ENCODE assay signal across 17 cellular contexts in the genomic region with DNA sequence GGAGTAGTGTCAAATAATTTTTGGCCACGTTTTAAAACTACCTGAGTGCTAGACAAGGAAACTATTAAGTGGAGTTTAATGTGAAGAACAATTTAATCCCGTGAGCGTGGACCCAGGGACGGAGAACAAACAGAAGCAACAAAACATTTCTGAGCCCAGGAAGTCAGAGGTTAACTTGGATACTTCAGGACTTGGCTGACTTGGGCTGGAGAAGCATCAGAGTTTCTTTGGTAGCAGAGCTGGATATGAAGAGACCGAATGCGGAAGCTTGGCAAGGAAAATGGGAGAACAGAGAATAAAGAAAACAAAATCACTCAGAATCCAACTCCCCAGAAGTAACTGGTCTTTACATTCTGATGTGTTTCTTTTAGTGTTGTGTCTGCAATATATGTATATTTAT. TPM values are rescaled to one million over a fixed set of nuclear protein-coding genes. Genes with fewer than 3 reads are reported as not detected.
A peak's percentile ranks its signal among the peaks of the same experiment; 100 is the strongest.
DNase-seq lines count a peak whose midpoint lies in the region; ATAC-seq and TF ChIP-seq lines count a peak whose summit lies in the region.
"Had no signal": no experiment of that assay in that cellular context is flagged by ENCODE, and none has a peak within 500 bp of the region (broad histone marks: within the 10 kb centered on the region; RNA-seq: fewer than 3 reads in every experiment).

No MANE protein-coding gene starts in this region.

- 77 to 85% methylated on average over 6 of the region's 6 CpGs for WGBS in sigmoid colon, 2 donors

- DNase-seq in Right ventricle myocardium inferior (ENCODE audit: missing footprints), result no peak
- no peak for DNase-seq in left ventricle myocardium inferior
- no peak for DNase-seq in caudate nucleus (lab: John Stamatoyannopoulos, UW)
- no peak for DNase-seq in sigmoid colon
- no peak for DNase-seq in effector CD4-positive, alpha-beta T cell
- DNase-seq in T-helper 2 cell, result no peak
- DNase-seq in NCI-H2227 (lab: John Stamatoyannopoulos, UW; ENCODE audit: unreplicated experiment), result no peak
- DNase-seq: AML-193; Caco-2; CD8-positive, alpha-beta memory T cell; DND-41; GDM1; H7 had no signal

- intact Hi-C loops in Right ventricle myocardium inferior (cut with DNase I) (no loop called here), left ventricle myocardium inferior (cut with micrococcal nuclease) (no loop called here), sigmoid colon (cut with DNase I) (no loop called here)

- no peaks in the 10 kb centered on the region for H3K4me1 ChIP-seq in left ventricle myocardium inferior
- H3K4me1 ChIP-seq in muscle layer of colon (ENCODE audit: insufficient read depth, low read length), result peaks cover 7% of the 10 kb centered on the region
- H3K4me1 ChIP-seq in sigmoid colon, result peaks cover 0 to 16% (median 11%) of the 10 kb centered on the region in 4 donors
- H3K4me1 ChIP-seq: BLaER1 had no signal

- H3K27me3 ChIP-seq in left ventricle myocardium inferior (ENCODE audit: low read depth) (no peaks in the 10 kb centered on the region), muscle layer of colon (ENCODE audit: control insufficient read depth in 1 of 2, insufficient read depth in 2 of 2, low read length in 2 of 2) (no peaks in the 10 kb centered on the region), sigmoid colon (no peaks in the 10 kb centered on the region)
- H3K27me3 ChIP-seq: BLaER1 had no signal

- H3K36me3 ChIP-seq in left ventricle myocardium inferior (no peaks in the 10 kb centered on the region), muscle layer of colon (ENCODE audit: insufficient read depth, low read length) (no peaks in the 10 kb centered on the region), sigmoid colon (no peaks in the 10 kb centered on the region)
- H3K36me3 ChIP-seq: BLaER1 had no signal

- no peak for TF ChIP-seq EP300 in sigmoid colon (IDR thresholded peaks at IDR 0.05)

- H3K4me3 ChIP-seq in left ventricle myocardium inferior (no peak overlapping the region), muscle layer of colon (ENCODE audit: low read depth in 1 of 2, low read length in 2 of 2) (no peak overlapping the region), sigmoid colon (no peak overlapping the region)
- H3K4me3 ChIP-seq: BLaER1, GM23338 had no signal

- ATAC-seq in Right ventricle myocardium inferior, result peak; percentile 63
- ATAC-seq: GM23338 had no signal

- H3K27ac ChIP-seq in left ventricle myocardium inferior (replicated peaks), result no peak overlapping the region
- H3K27ac ChIP-seq in caudate nucleus (ENCODE audit: low read depth, low read length), result peak overlapping the region; percentile 38
- peak overlapping the region; percentile 19 for H3K27ac ChIP-seq in muscle layer of colon (ENCODE audit: low read depth, low read length)
- peak overlapping the region in 3 of 4 donors; percentile 46 to 57 (median 56) for H3K27ac ChIP-seq in sigmoid colon
- H3K27ac ChIP-seq: 22Rv1, BLaER1 had no signal

- TF ChIP-seq CTCF in left ventricle myocardium inferior (IDR thresholded peaks at IDR 0.05; ENCODE audit: borderline replicate concordance) (no peak), sigmoid colon (IDR thresholded peaks at IDR 0.05) (no peak)

- no peak overlapping the region for H3K9ac ChIP-seq in muscle layer of colon (ENCODE audit: low read length)
- H3K9ac ChIP-seq: BLaER1 had no signal

- H3K9me3 ChIP-seq in left ventricle myocardium inferior (replicated peaks) (no peaks in the 10 kb centered on the region), muscle layer of colon (ENCODE audit: low read length) (no peaks in the 10 kb centered on the region), sigmoid colon (no peaks in the 10 kb centered on the region)
- H3K9me3 ChIP-seq: BLaER1, Caco-2 had no signal

- no peak for TF ChIP-seq POLR2A in sigmoid colon (IDR thresholded peaks at IDR 0.05)

RNA-seq across cellular contexts. Expression of gene PLOD2, which starts 17.0 kb away (rescaled TPM):
- total RNA-seq in Right ventricle myocardium inferior (19.7 TPM), left ventricle myocardium inferior (21.1 TPM), sigmoid colon (10 to 100 TPM; 63.3 to 79.9 (median 75.5) TPM)
- polyA plus RNA-seq in sigmoid colon, result 10 to 100 TPM; 13.6 to 36.7 (median 22.2) TPM
- polyA plus RNA-seq: CD8-positive, alpha-beta memory T cell had no signal
